Comparison of ENCODE assay signal across 19 cellular contexts in the genomic region with DNA sequence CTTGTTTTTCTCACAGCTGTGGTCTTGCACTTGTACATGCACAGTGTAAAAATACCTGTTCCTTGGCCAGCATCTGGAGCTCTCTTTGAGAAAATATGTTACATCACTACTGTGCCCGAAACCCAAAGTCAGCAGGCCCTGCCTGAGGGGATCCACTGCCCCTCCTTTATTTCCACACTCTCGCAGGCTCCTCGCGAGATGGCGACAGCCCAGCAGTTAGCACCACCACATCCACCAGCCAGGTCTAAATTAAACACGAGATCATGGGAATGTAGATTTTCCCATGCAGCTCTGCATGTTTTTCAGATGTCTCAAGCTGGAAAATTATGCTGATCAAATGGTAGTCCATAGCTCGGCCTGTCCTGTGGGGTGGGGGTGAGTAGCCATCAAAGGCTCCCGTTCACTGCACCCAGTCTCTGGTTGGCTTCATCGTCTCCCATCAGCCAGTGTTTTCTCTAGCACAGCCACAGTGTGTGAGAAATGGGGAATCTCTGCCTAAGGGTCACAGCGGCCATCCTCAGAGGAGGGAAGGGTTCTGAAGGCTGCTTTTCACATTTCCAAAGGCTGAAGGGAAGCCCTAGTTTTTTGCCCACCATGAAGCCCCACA. TPM values are rescaled to one million over a fixed set of nuclear protein-coding genes. Genes with fewer than 3 reads are reported as not detected.
A peak's percentile ranks its signal among the peaks of the same experiment; 100 is the strongest.
DNase-seq lines count a peak whose midpoint lies in the region; ATAC-seq and TF ChIP-seq lines count a peak whose summit lies in the region.
"Had no signal": no experiment of that assay in that cellular context is flagged by ENCODE, and none has a peak within 500 bp of the region (broad histone marks: within the 10 kb centered on the region; RNA-seq: fewer than 3 reads in every experiment).

No MANE protein-coding gene starts in this region.

- no peaks in the 10 kb centered on the region for H3K27me3 Mint-ChIP-seq in brain

- H3K36me3 ChIP-seq in gastroesophageal sphincter: peaks cover 0 to 4% of the 10 kb centered on the region in 2 donors
- no peaks in the 10 kb centered on the region for H3K36me3 ChIP-seq in psoas muscle (ENCODE audit: insufficient read depth in 1 of 2, low read depth in 1 of 2)
- peaks cover 5% of the 10 kb centered on the region; the same call in 1 of the 2 replicates for H3K36me3 ChIP-seq in PC-9 (ENCODE audit: low read depth)

- no peaks in the 10 kb centered on the region for H3K27me3 ChIP-seq in gastroesophageal sphincter
- no peaks in the 10 kb centered on the region for H3K27me3 ChIP-seq in psoas muscle (ENCODE audit: insufficient read depth in 3 of 3, low read length in 2 of 3)
- no peaks in the 10 kb centered on the region for H3K27me3 ChIP-seq in PC-9 (ENCODE audit: insufficient read depth, low read depth)
- H3K27me3 ChIP-seq: upper lobe of left lung had no signal

- H3K9me3 ChIP-seq in gastroesophageal sphincter (no peaks in the 10 kb centered on the region), psoas muscle (no peaks in the 10 kb centered on the region), PC-9 (ENCODE audit: insufficient read depth, low read depth) (no peaks in the 10 kb centered on the region)
- H3K9me3 ChIP-seq: upper lobe of left lung had no signal

- peak; percentile 58 for DNase-seq in Ammon's horn (ENCODE audit: low spot score)
- DNase-seq in psoas muscle: no peak
- no peak for DNase-seq in PC-9
- DNase-seq in NCI-H187 treated with DMSO at 0.1 percent for 48 hours (lab: John Stamatoyannopoulos, UW): no peak
- no peak for DNase-seq in HT-29 (ENCODE audit: low spot score)
- DNase-seq: activated CD8-positive, alpha-beta T cell treated with anti-CD3 and anti-CD28 coated beads for 36 hours; CD8-positive, alpha-beta memory T cell; cerebellar nuclear complex; naive thymus-derived CD4-positive, alpha-beta T cell; NCI-H1694 treated with DMSO at 0.1 percent for 48 hours; NCI-H446 treated with DMSO at 0.1 percent for 48 hours; SHP77 treated with DMSO at 0.1 percent for 48 hours; stimulated activated CD4-positive, alpha-beta T cell treated with anti-CD3 and anti-CD28 coated beads, Interleukin-15, amount 100 ng/mL, for 24 hours; stimulated activated naive CD4-positive, alpha-beta T cell; T-helper 2 cell; upper lobe of left lung had no signal

- H3K27ac ChIP-seq in gastroesophageal sphincter (peak overlapping the region in 3 of 4 donors; percentile 19 to 54 (median 48)), psoas muscle (peak overlapping the region; percentile 13), PC-9 (no peak overlapping the region)

- TF ChIP-seq CTCF in brain (conservative IDR thresholded peaks at IDR 0.05) (no peak), gastroesophageal sphincter (IDR thresholded peaks at IDR 0.05) (no peak), psoas muscle (IDR thresholded peaks at IDR 0.05) (no peak), PC-9 (conservative IDR thresholded peaks at IDR 0.05) (no peak)

- no peak overlapping the region for H2AFZ ChIP-seq in PC-9

- H3K4me1 ChIP-seq in gastroesophageal sphincter (peaks cover 8 to 76% (median 43%) of the 10 kb centered on the region in 3 donors), psoas muscle (peaks cover 50% of the 10 kb centered on the region), PC-9 (replicated peaks; ENCODE audit: insufficient read depth) (no peaks in the 10 kb centered on the region)

- H3K79me2 ChIP-seq in PC-9 (ENCODE audit: low read depth): peaks cover 37% of the 10 kb centered on the region

- peak; percentile 42 for ATAC-seq in gastroesophageal sphincter
- no peak for ATAC-seq in psoas muscle
- ATAC-seq in HG03439 (IDR thresholded peaks at IDR 0.05; ENCODE audit: unreplicated experiment): no peak
- ATAC-seq: activated CD8-positive, alpha-beta T cell treated with anti-CD3 and anti-CD28 coated beads for 36 hours had no signal

- peak overlapping the region in 1 of 5 experiments; percentile 32 for H3K4me3 Mint-ChIP-seq in brain
- H3K4me3 Mint-ChIP-seq: activated CD8-positive, alpha-beta T cell treated with anti-CD3 and anti-CD28 coated beads for 36 hours; CD8-positive, alpha-beta memory T cell; naive thymus-derived CD4-positive, alpha-beta T cell had no signal

- no peaks in the 10 kb centered on the region for H3F3A ChIP-seq in PC-9 (ENCODE audit: insufficient read depth, low read depth)

- H3K4me1 Mint-ChIP-seq in brain: peaks cover 65% of the 10 kb centered on the region

- intact Hi-C loops in psoas muscle (cut with DNase I): no loop called here
- intact Hi-C loops in PC-9 (cut with micrococcal nuclease; ENCODE audit: unreplicated experiment): no loop called here

- H3K9me2 ChIP-seq in PC-9 (ENCODE audit: insufficient read depth): no peaks in the 10 kb centered on the region

- CTCF ChIA-PET in PC-9 (lab: Charles Lee): no interaction called here

- peaks cover 22% of the 10 kb centered on the region for H3K36me3 Mint-ChIP-seq in brain

- POLR2A ChIA-PET in PC-9 (lab: Charles Lee; ENCODE audit: unreplicated experiment): no interaction called here

- 46% methylated on average over 9 of the region's 10 CpGs; no CpG with 5 or more reads in 1 of the 2 donors for WGBS in gastroesophageal sphincter (ENCODE audit: low coverage in 1 of 2), 2 donors
- 57 to 76% (median 73%) methylated on average over 10 of the region's 10 CpGs for WGBS in psoas muscle, 3 donors

- peaks cover 7% of the 10 kb centered on the region; the same call in 1 of the 2 replicates for H4K20me1 ChIP-seq in PC-9 (ENCODE audit: insufficient read depth)

- BruUV-seq in PC-9 (replicated peaks; lab: Mats Ljungman, UMichigan): no TSS peak

- peak overlapping the region in 3 of 5 experiments; percentile 31 to 92 (median 76) for H3K27ac Mint-ChIP-seq in brain
- H3K27ac Mint-ChIP-seq: activated CD8-positive, alpha-beta T cell treated with anti-CD3 and anti-CD28 coated beads for 36 hours had no signal

- H3K9me3 Mint-ChIP-seq in brain: no peaks in the 10 kb centered on the region
- H3K9me3 Mint-ChIP-seq: activated CD8-positive, alpha-beta T cell treated with anti-CD3 and anti-CD28 coated beads for 36 hours; CD8-positive, alpha-beta memory T cell had no signal

- TF ChIP-seq EP300 in gastroesophageal sphincter (IDR thresholded peaks at IDR 0.05): no peak

- H3K4me2 ChIP-seq in PC-9: no peak overlapping the region

- H3K4me3 ChIP-seq in gastroesophageal sphincter (no peak overlapping the region), psoas muscle (no peak overlapping the region), PC-9 (no peak overlapping the region)
- H3K4me3 ChIP-seq: upper lobe of left lung had no signal

- no peak for TF ChIP-seq POLR2A in gastroesophageal sphincter (IDR thresholded peaks at IDR 0.05)

RNA-seq across cellular contexts. Expression of a gene that starts 34.7 kb away (rescaled TPM):
- 68.5 TPM for polyA plus RNA-seq in brain (ENCODE audit: insufficient read depth, low read depth, low replicate concordance)
- total RNA-seq in gastroesophageal sphincter: 100 to 1,000 TPM in 1 of 4 donors, 10 to 100 TPM in 3; 30.7 to 156 (median 45.1) TPM
- 10 to 100 TPM; 23.6 to 36.0 (median 26.9) TPM for total RNA-seq in psoas muscle
- polyA plus RNA-seq in psoas muscle: 10 to 100 TPM; 11.6 to 27.2 (median 12.2) TPM
- 113 TPM in 2 replicates for total RNA-seq in PC-9 (2021)
- total RNA-seq in HT-29 (2014; rRNA removed; shearing (Covaris generic)): 16.8 and 18.1 TPM in 2 replicates
